In genomic region chr5:125575561-125576504, GRCh38 we compare ENCODE assay signal across 11 cellular contexts.
A peak's percentile ranks its signal among the peaks of the same experiment; 100 is the strongest.
DNase-seq lines count a peak whose midpoint lies in the region; ATAC-seq and TF ChIP-seq lines count a peak whose summit lies in the region.
"Had no signal": no experiment of that assay in that cellular context is flagged by ENCODE, and none has a peak within 500 bp of the region (broad histone marks: within the 10 kb centered on the region; RNA-seq: fewer than 3 reads in every experiment).

No MANE protein-coding gene starts in this region.

- H3K27ac ChIP-seq in neural cell (ENCODE audit: low read length) (peak overlapping the region; percentile 91), upper lobe of right lung (no peak overlapping the region)
- H3K27ac ChIP-seq in CD4-positive, alpha-beta T cell (ENCODE audit: low read depth, low read length) = no peak overlapping the region

- H3K79me2 ChIP-seq in neural cell (replicated peaks; ENCODE audit: insufficient read depth, low read length) = no peaks in the 10 kb centered on the region

- peaks cover 4% of the 10 kb centered on the region for H3K4me1 ChIP-seq in upper lobe of right lung

- no peak overlapping the region for H3K4me3 Mint-ChIP-seq in CD4-positive, alpha-beta T cell
- H3K4me3 Mint-ChIP-seq: activated T-cell treated with anti-CD3 and anti-CD28 coated beads, Interleukin-2, amount 50 U/mL, for 24 hours; stimulated activated naive CD8-positive, alpha-beta T cell treated with anti-CD3 and anti-CD28 coated beads, Interleukin-15, Interleukin-2, amounts not matched to agents 100 ng/mL and 50 ng/mL, for 24 hours had no signal

- no peaks in the 10 kb centered on the region for H4K20me1 ChIP-seq in neural cell (ENCODE audit: insufficient read depth)

- H3K9me3 Mint-ChIP-seq in CD4-positive, alpha-beta T cell = peaks cover 3% of the 10 kb centered on the region

- ATAC-seq in upper lobe of right lung = no peak
- no peak for ATAC-seq in CD4-positive, alpha-beta T cell (ENCODE audit: poor library complexity)
- ATAC-seq: esophagus mucosa had no signal

- no peaks in the 10 kb centered on the region for H3K36me3 ChIP-seq in neural cell (ENCODE audit: insufficient read depth, low read length)
- H3K36me3 ChIP-seq in upper lobe of right lung = no peaks in the 10 kb centered on the region

- POLR2A ChIA-PET in CD4-positive, alpha-beta T cell (lab: Charles Lee) = no interaction called here

- no peaks in the 10 kb centered on the region for H3K4me1 Mint-ChIP-seq in CD4-positive, alpha-beta T cell (ENCODE audit: low read depth)

- H3F3A ChIP-seq in neural cell (ENCODE audit: insufficient read depth, low read length, poor library complexity, severe bottlenecking) = no peaks in the 10 kb centered on the region

- no peak overlapping the region for H3K27ac Mint-ChIP-seq in CD4-positive, alpha-beta T cell
- H3K27ac Mint-ChIP-seq: activated T-cell treated with anti-CD3 and anti-CD28 coated beads, Interleukin-2, amount 50 U/mL, for 24 hours; stimulated activated naive CD8-positive, alpha-beta T cell treated with anti-CD3 and anti-CD28 coated beads, Interleukin-15, Interleukin-2, amounts not matched to agents 100 ng/mL and 50 ng/mL, for 24 hours had no signal

- DNase-seq in DMS153 treated with DMSO at 0.1 percent for 48 hours (lab: John Stamatoyannopoulos, UW; ENCODE audit: unreplicated experiment) (peak; percentile 43), NCI-H345 (lab: John Stamatoyannopoulos, UW) (peak; percentile 48), dermis blood vessel endothelial cell (peak; percentile 6), upper lobe of right lung (no peak), NCI-H2029 (lab: John Stamatoyannopoulos, UW) (no peak)
- DNase-seq in CD4-positive, alpha-beta T cell = no peak
- DNase-seq in activated effector memory CD4-positive, alpha-beta T cell treated with anti-CD3 and anti-CD28 coated beads, Interleukin-2, amount 50 U/mL, for 16 hours = no peak
- DNase-seq: activated T-cell treated with anti-CD3 and anti-CD28 coated beads, Interleukin-2, amount 50 U/mL, for 24 hours had no signal

- CTCF ChIA-PET in CD4-positive, alpha-beta T cell (lab: Charles Lee) = no interaction called here

- TF ChIP-seq RAD21 in neural cell (conservative IDR thresholded peaks at IDR 0.05) = peak; percentile 70

- intact Hi-C loops in upper lobe of right lung (cut with DNase I) = no loop called here
- intact Hi-C loops in CD4-positive, alpha-beta T cell (cut with DNase I, micrococcal nuclease) = no loop called here

- H3K4me3 ChIP-seq in neural cell (ENCODE audit: low read length) = peak overlapping the region; percentile 50
- H3K4me3 ChIP-seq in upper lobe of right lung = no peak overlapping the region

- TF ChIP-seq CTCF in neural cell (IDR thresholded peaks at IDR 0.05; ENCODE audit: poor library complexity, severe bottlenecking) = peak; percentile 57
- TF ChIP-seq CTCF in upper lobe of right lung (IDR thresholded peaks at IDR 0.05) = no peak
- TF ChIP-seq CTCF in CD4-positive, alpha-beta T cell (IDR thresholded peaks at IDR 0.05) = no peak

- peak overlapping the region; percentile 28 for H2AFZ ChIP-seq in neural cell (ENCODE audit: low read depth, low read length)

- no peaks in the 10 kb centered on the region for H3K9me2 ChIP-seq in neural cell (ENCODE audit: insufficient read depth, low read length)

- no peaks in the 10 kb centered on the region for H3K9me3 ChIP-seq in neural cell (ENCODE audit: low read length)
- H3K9me3 ChIP-seq in upper lobe of right lung = no peaks in the 10 kb centered on the region
- no peaks in the 10 kb centered on the region for H3K9me3 ChIP-seq in CD4-positive, alpha-beta T cell (ENCODE audit: control insufficient read depth, low read length)

- H3K27me3 ChIP-seq in neural cell (ENCODE audit: insufficient read depth, low read depth, low read length) = no peaks in the 10 kb centered on the region
- H3K27me3 ChIP-seq in upper lobe of right lung = no peaks in the 10 kb centered on the region
- no peaks in the 10 kb centered on the region for H3K27me3 ChIP-seq in CD4-positive, alpha-beta T cell (ENCODE audit: control insufficient read depth, insufficient read depth, low read length)

- H3K9ac ChIP-seq in neural cell (ENCODE audit: low read length) = peak overlapping the region; percentile 71

- peak; percentile 70 for TF ChIP-seq EP300 in neural cell (conservative IDR thresholded peaks at IDR 0.05; ENCODE audit: poor library complexity, severe bottlenecking)

- no peaks in the 10 kb centered on the region for H3K36me3 Mint-ChIP-seq in CD4-positive, alpha-beta T cell (ENCODE audit: low read depth)

- no peaks in the 10 kb centered on the region for H3K27me3 Mint-ChIP-seq in CD4-positive, alpha-beta T cell
- H3K27me3 Mint-ChIP-seq: activated T-cell treated with anti-CD3 and anti-CD28 coated beads, Interleukin-2, amount 50 U/mL, for 24 hours; stimulated activated naive CD8-positive, alpha-beta T cell treated with anti-CD3 and anti-CD28 coated beads, Interleukin-15, Interleukin-2, amounts not matched to agents 100 ng/mL and 50 ng/mL, for 24 hours had no signal

- peak overlapping the region; percentile 2 for H3K4me2 ChIP-seq in neural cell (ENCODE audit: low read length)

TF ChIP-seq in neural cell, 6 proteins besides CTCF, POLR2A, EP300 and RAD21:
- peak; percentile 78 for TF ChIP-seq POLR2AphosphoS5 (IDR thresholded peaks at IDR 0.05)
- peak; percentile 82 for TF ChIP-seq REST (IDR thresholded peaks at IDR 0.05; ENCODE audit: borderline replicate concordance)
- TF ChIP-seq TAF1 (IDR thresholded peaks at IDR 0.05; ENCODE audit: low read depth) = no peak
- peak; percentile 64 for TF ChIP-seq SMC3 (conservative IDR thresholded peaks at IDR 0.05; ENCODE audit: poor library complexity)

Comparison
In these comparisons a context has a peak if more than half of its experiments do, and no peak if none do; other contexts are left out.
1. DNase-seq: peak in DMS153 treated with DMSO at 0.1 percent for 48 hours (single experiment), NCI-H345 (single experiment) and dermis blood vessel endothelial cell (single experiment); none in upper lobe of right lung (single experiment), CD4-positive, alpha-beta T cell (0 of 10), activated effector memory CD4-positive, alpha-beta T cell treated with anti-CD3 and anti-CD28 coated beads, Interleukin-2, amount 50 U/mL, for 16 hours (single experiment) and NCI-H2029 (single experiment).